In genomic region chr7:39509441-39509840, GRCh38 we compare ENCODE assay signal across 18 cellular contexts. TPM values are rescaled to one million over a fixed set of nuclear protein-coding genes. Genes with fewer than 3 reads are reported as not detected.
DNase-seq lines count a peak whose midpoint lies in the region; ATAC-seq, FAIRE-seq and TF ChIP-seq lines count a peak whose summit lies in the region.
"Had no signal": no experiment of that assay in that cellular context is flagged by ENCODE, and none has a peak within 500 bp of the region (broad histone marks: within the 10 kb centered on the region; RNA-seq: fewer than 3 reads in every experiment).

No MANE protein-coding gene starts in this region.

- no peaks in the 10 kb centered on the region for H3K79me2 ChIP-seq in K562 (ENCODE audit: control insufficient read depth, insufficient read depth, low read length)

- H3K4me2 ChIP-seq in K562 (ENCODE audit: insufficient read depth, low read length) = no peak overlapping the region

- TF ChIP-seq POLR2A in K562 (conservative IDR thresholded peaks at IDR 0.05) = no peak

- no peak for TF ChIP-seq CTCF in K562 (IDR thresholded peaks at IDR 0.05 in 2 of 3, conservative IDR thresholded peaks at IDR 0.05 in 1 of 3; ENCODE audit: insufficient read depth in 2 of 3, low read depth in 1 of 3, low read length in 3 of 3)

- CTCF ChIA-PET in activated naive CD4-positive, alpha-beta T cell treated with anti-CD3 and anti-CD28 coated beads, Interleukin-2, amount 10 ng/mL, durations not matched to agents 7 days and 5 days (lab: Charles Lee) = interaction anchor here (0.8 kb wide), 1 partner anchor 8 kb away, joined by 3 read pairs; no protein-coding TSS in a partner anchor
- CTCF ChIA-PET in K562 (lab: Yijun Ruan, JAX; ENCODE audit: low intra/inter-chr PET ratio) = no interaction called here

- TF ChIP-seq EP300 in K562 (IDR thresholded peaks at IDR 0.05; ENCODE audit: low read length) = no peak

- no peaks in the 10 kb centered on the region for H3K9me1 ChIP-seq in K562 (ENCODE audit: control insufficient read depth, insufficient read depth, low read length)

- 0 out of 3 replicates have a peak, but pooled peaks have one; percentile 31 for ATAC-seq in K562
- ATAC-seq: HepG2 had no signal

- H3K27me3 Mint-ChIP-seq in activated naive CD4-positive, alpha-beta T cell treated with anti-CD3 and anti-CD28 coated beads, Interleukin-2, amount 10 ng/mL, durations not matched to agents 7 days and 5 days = peaks cover 9% of the 10 kb centered on the region

- in situ Hi-C loops in K562 (cut with MboI) = loop anchor here (25.0 kb wide), 1 partner anchor 1097 kb away; no protein-coding TSS in a partner anchor

- no peaks in the 10 kb centered on the region for H3K36me3 ChIP-seq in K562 (ENCODE audit: control insufficient read depth, insufficient read depth, low read length)
- H3K36me3 ChIP-seq: Peyer's patch had no signal

- WGBS in K562 (ENCODE audit: insufficient coverage, low coverage, missing lambda C conversion rate) = 2% methylated on average over 4 of the region's 4 CpGs

- H3K27ac Mint-ChIP-seq in activated naive CD4-positive, alpha-beta T cell treated with anti-CD3 and anti-CD28 coated beads, Interleukin-2, amount 10 ng/mL, durations not matched to agents 7 days and 5 days = no peak overlapping the region
- H3K27ac Mint-ChIP-seq: CD14-positive monocyte had no signal

- intact Hi-C loops in K562 (cut with micrococcal nuclease) = no loop called here

- H3K27ac ChIP-seq in K562 (ENCODE audit: extremely low read depth, low read depth, low read length) = no peak overlapping the region
- H3K27ac ChIP-seq: Peyer's patch had no signal

- H3K4me3 Mint-ChIP-seq in activated naive CD4-positive, alpha-beta T cell treated with anti-CD3 and anti-CD28 coated beads, Interleukin-2, amount 10 ng/mL, durations not matched to agents 7 days and 5 days = no peak overlapping the region
- H3K4me3 Mint-ChIP-seq: CD14-positive monocyte had no signal

- H2AFZ ChIP-seq in K562 (ENCODE audit: low read depth, low read length) = no peak overlapping the region

- no peaks in the 10 kb centered on the region for H3K9me3 ChIP-seq in K562 (replicated peaks; ENCODE audit: control insufficient read depth, insufficient read depth, low read depth, low read length)
- H3K9me3 ChIP-seq: Peyer's patch had no signal

- H4K20me1 ChIP-seq in K562 (replicated peaks; ENCODE audit: control insufficient read depth, insufficient read depth, low read length) = no peaks in the 10 kb centered on the region

- POLR2A ChIA-PET in K562 (lab: Yijun Ruan, JAX) = interaction anchor here (1.0 kb wide), 1 partner anchor 23 kb away, joined by 4 read pairs; no protein-coding TSS in a partner anchor

- H3K9me3 Mint-ChIP-seq in activated naive CD4-positive, alpha-beta T cell treated with anti-CD3 and anti-CD28 coated beads, Interleukin-2, amount 10 ng/mL, durations not matched to agents 7 days and 5 days = peaks cover 3% of the 10 kb centered on the region

- H3K9ac ChIP-seq in K562 (ENCODE audit: insufficient read depth in 1 of 2, low read depth in 2 of 2, low read length in 2 of 2) = no peak overlapping the region

- H3K4me1 Mint-ChIP-seq in activated naive CD4-positive, alpha-beta T cell treated with anti-CD3 and anti-CD28 coated beads, Interleukin-2, amount 10 ng/mL, durations not matched to agents 7 days and 5 days = peaks cover 27% of the 10 kb centered on the region

- no peak for TF ChIP-seq RAD21 in K562 (CRISPR knock-in tag; conservative IDR thresholded peaks at IDR 0.05 in 1 of 2, IDR thresholded peaks at IDR 0.05 in 1 of 2)

- DNase-seq in activated naive CD4-positive, alpha-beta T cell treated with anti-CD3 and anti-CD28 coated beads, Interleukin-2, amount 10 ng/mL, durations not matched to agents 7 days and 5 days = peak; percentile 23
- no peak for DNase-seq in activated naive CD4-positive, alpha-beta T cell treated with Interleukin-2 at 50 U/mL for 16 hours
- peak; percentile 57 for DNase-seq in OCI-M1 (lab: John Stamatoyannopoulos, UW)
- DNase-seq in K562 (ENCODE audit: extremely low read depth in 1 of 4, low spot score in 3 of 4) = no peak
- DNase-seq in SHP77 treated with DMSO at 0.1 percent for 48 hours (lab: John Stamatoyannopoulos, UW) = no peak
- no peak for DNase-seq in kidney tubule cell (ENCODE audit: low spot score)
- DNase-seq in SIG-M5 treated with dmso at 0.1 percent for 504 hours (lab: John Stamatoyannopoulos, UW; ENCODE audit: unreplicated experiment) = no peak
- DNase-seq: DMS 273 treated with DMSO at 0.1 percent for 48 hours, GOT3, Karpas-422, NCI-H187, NCI-H226, NCI-H524 treated with DMSO at 0.1 percent for 48 hours, Peyer's patch, SHP77 had no signal

- H3K27me3 ChIP-seq in K562 (ENCODE audit: control insufficient read depth in 2 of 2, insufficient read depth in 2 of 2, low read length in 2 of 2) = peaks cover 7 to 12% of the 10 kb centered on the region in 2 experiments; a peak in 4 of 5 replicates
- H3K27me3 ChIP-seq: Peyer's patch had no signal

- FAIRE-seq in K562 (lab: Jason Lieb, UNC) = no peak
- FAIRE-seq: GM12892, HepG2 had no signal

- BruUV-seq in K562 (replicated peaks; lab: Mats Ljungman, UMichigan) = no TSS peak

- no peak overlapping the region for H3K4me3 ChIP-seq in K562
- H3K4me3 ChIP-seq: Peyer's patch had no signal

- H3K36me3 Mint-ChIP-seq in activated naive CD4-positive, alpha-beta T cell treated with anti-CD3 and anti-CD28 coated beads, Interleukin-2, amount 10 ng/mL, durations not matched to agents 7 days and 5 days = no peaks in the 10 kb centered on the region
- H3K36me3 Mint-ChIP-seq: CD14-positive monocyte had no signal

- H3K4me1 ChIP-seq in K562 (replicated peaks in 1 of 2; ENCODE audit: control insufficient read depth in 2 of 2, insufficient read depth in 2 of 2, low read length in 2 of 2) = peaks cover 0 to 6% of the 10 kb centered on the region in 2 experiments; a peak in 2 of 5 replicates
- H3K4me1 ChIP-seq: Peyer's patch had no signal

TF ChIP-seq in K562, 482 proteins besides CTCF, POLR2A, EP300 and RAD21:
- TF ChIP-seq NONO (IDR thresholded peaks at IDR 0.05; ENCODE audit: low read depth in 2 of 2, low read length in 1 of 2) (no peak), ZNF830 (CRISPR knock-in tag; IDR thresholded peaks at IDR 0.05) (no peak), SUPT5H (IDR thresholded peaks at IDR 0.05) (no peak), GTF2A2 (tag; IDR thresholded peaks at IDR 0.05) (no peak), BDP1 (IDR thresholded peaks at IDR 0.05; ENCODE audit: insufficient read depth, insufficient read length) (no peak), DDX20 (tag; IDR thresholded peaks at IDR 0.05; ENCODE audit: low read depth) (no peak), MCM7 (IDR thresholded peaks at IDR 0.05) (no peak), NFE2L1 (tag; IDR thresholded peaks at IDR 0.05; ENCODE audit: borderline replicate concordance, low read depth) (no peak)

RNA-seq across cellular contexts. Expression of gene YAE1, which starts 56.8 kb away (rescaled TPM):
- total RNA-seq in K562 (2011; cell fraction: chromatin; rRNA removed; ENCODE audit: low replicate concordance) = 15.3 and 52.6 TPM in 2 replicates
- total RNA-seq in K562 (2011; cell fraction: nucleolus; rRNA removed) = 11.7 and 19.3 TPM in 2 replicates
- 28.8 and 50.9 TPM in 2 replicates for total RNA-seq in K562 (2011; cell fraction: nucleoplasm; rRNA removed)
- total RNA-seq in K562 (2014; rRNA removed) = 16.3 and 29.6 TPM in 2 replicates
- 28.5 and 30.1 TPM in 2 replicates for total RNA-seq in K562 (2014; rRNA removed; fragmentation: Illumina TruSeq; extraction: Trizol)
- 28.1 and 29.5 TPM in 2 replicates for total RNA-seq in K562 (2015; rRNA removed; fragmentation: Illumina TruSeq; extraction: Trizol)
- total RNA-seq in K562 (2021) = 15.2 and 17.9 TPM in 2 replicates
- polyA plus RNA-seq in K562 (2011; rRNA removed) = 27.3 and 41.2 TPM in 2 replicates
- 5.7 and 11.3 TPM in 2 replicates for polyA plus RNA-seq in K562 (2011; cell fraction: cytosol; rRNA removed)
- 23.0 and 30.6 TPM in 2 replicates for polyA plus RNA-seq in K562 (2011; cell fraction: nucleus; rRNA removed)
- 16.8 and 21.2 TPM in 2 replicates for polyA plus RNA-seq in K562 (2012)
- 23.4 and 27.4 TPM in 2 replicates for polyA plus RNA-seq in K562 (2014; fragmentation: Illumina TruSeq; extraction: Trizol)
- 10 to 100 TPM; 60.6 to 63.4 TPM for polyA plus RNA-seq in K562 (2014; fragmentation: Nextera tagmentation; extraction: Ambion mirVana)
- 35.0 and 36.7 TPM in 2 replicates for polyA plus RNA-seq in K562 (2014; rRNA removed)
- polyA minus RNA-seq in K562 (2011; rRNA and poly(A)+ RNA removed) = 37.4 and 49.6 TPM in 2 replicates
- polyA minus RNA-seq in K562 (2011; cell fraction: cytosol; rRNA and poly(A)+ RNA removed) = 8.2 and 9.3 TPM in 2 replicates
- polyA minus RNA-seq in K562 (2011; cell fraction: nucleus; rRNA and poly(A)+ RNA removed) = 29.8 and 56.1 TPM in 2 replicates

Comparison
In these comparisons a context has a peak if more than half of its experiments do, and no peak if none do; other contexts are left out.
1. DNase-seq: peak in activated naive CD4-positive, alpha-beta T cell treated with anti-CD3 and anti-CD28 coated beads, Interleukin-2, amount 10 ng/mL, durations not matched to agents 7 days and 5 days (single experiment) and OCI-M1 (single experiment); none in activated naive CD4-positive, alpha-beta T cell treated with Interleukin-2 at 50 U/mL for 16 hours (single experiment), K562 (0 of 4), SHP77 treated with DMSO at 0.1 percent for 48 hours (single experiment), kidney tubule cell (single experiment) and SIG-M5 treated with dmso at 0.1 percent for 504 hours (single experiment).